9 cellular contexts compared by ENCODE assay signal in genomic region chr11:1557904-1558831, GRCh38. TPM values are rescaled to one million over a fixed set of nuclear protein-coding genes. Genes with fewer than 3 reads are reported as not detected.
DNase-seq lines count a peak whose midpoint lies in the region; ATAC-seq and TF ChIP-seq lines count a peak whose summit lies in the region.
"Had no signal": no experiment of that assay in that cellular context is flagged by ENCODE, and none has a peak within 500 bp of the region (broad histone marks: within the 10 kb centered on the region; RNA-seq: fewer than 3 reads in every experiment).

No MANE protein-coding gene starts in this region.

- H2AK5ac ChIP-seq in H9 (ENCODE audit: insufficient read length, low read length): no peak overlapping the region

- no peak overlapping the region for H2BK20ac ChIP-seq in H9 (ENCODE audit: low read depth, low read length, poor library complexity, severe bottlenecking)

- ATAC-seq in GM18909 (IDR thresholded peaks at IDR 0.05; ENCODE audit: poor library complexity, unreplicated experiment): no peak
- no peak for ATAC-seq in HG02759 (IDR thresholded peaks at IDR 0.05; ENCODE audit: unreplicated experiment)
- ATAC-seq in GM18517 (IDR thresholded peaks at IDR 0.05; ENCODE audit: unreplicated experiment): no peak
- ATAC-seq: K562 had no signal

- TF ChIP-seq EP300 in stomach (IDR thresholded peaks at IDR 0.05): no peak

- no peaks in the 10 kb centered on the region for H3K79me1 ChIP-seq in H9 (ENCODE audit: insufficient read depth, low read depth, low read length, poor library complexity, severe bottlenecking)

- peak overlapping the region in 1 of 3 experiments; percentile 62; a peak in 1 of 7 replicates for H3K27ac Mint-ChIP-seq in H9

- no peaks in the 10 kb centered on the region for H3K9me3 Mint-ChIP-seq in H9

- no peak overlapping the region for H3K56ac ChIP-seq in H9 (ENCODE audit: insufficient read length, low read depth, low read length)

- peaks cover 24 to 44% of the 10 kb centered on the region in 2 experiments for H3K4me1 Mint-ChIP-seq in H9

- H2BK5ac ChIP-seq in H9 (ENCODE audit: insufficient read length, low read length): no peak overlapping the region

- intact Hi-C loops in breast epithelium (cut with DNase I; ENCODE audit: low total_unique reads): no loop called here
- intact Hi-C loops in stomach (cut with DNase I; ENCODE audit: low total_unique reads): no loop called here

- no peak overlapping the region for H3T11ph ChIP-seq in H9 (ENCODE audit: low read length)

- no peak overlapping the region for H3K4me2 ChIP-seq in H9 (ENCODE audit: insufficient read depth, insufficient read length, low read length)

- H3K27me3 ChIP-seq in H9 (ENCODE audit: insufficient read depth, low read length) (peaks cover 8% of the 10 kb centered on the region; the same call in 1 of the 2 replicates), breast epithelium (no peaks in the 10 kb centered on the region), kidney epithelial cell (ENCODE audit: control insufficient read depth, insufficient read depth, low read length) (no peaks in the 10 kb centered on the region), stomach (peaks cover 0 to 28% (median 0%) of the 10 kb centered on the region in 3 donors), BE2C (no peaks in the 10 kb centered on the region)

- no peaks in the 10 kb centered on the region for H4K20me1 ChIP-seq in H9 (ENCODE audit: control insufficient read depth, insufficient read depth, insufficient read length)

- TF ChIP-seq POLR2A in breast epithelium (IDR thresholded peaks at IDR 0.05) (no peak), stomach (IDR thresholded peaks at IDR 0.05) (no peak)

- H3K23me2 ChIP-seq in H9 (ENCODE audit: insufficient read length, low read depth, low read length, poor library complexity, severe bottlenecking): no peaks in the 10 kb centered on the region

- H2BK15ac ChIP-seq in H9 (ENCODE audit: low read depth, low read length): no peak overlapping the region

- H3K79me2 ChIP-seq in H9 (ENCODE audit: insufficient read depth, low read length): no peaks in the 10 kb centered on the region

- no peak overlapping the region for H3K23ac ChIP-seq in H9 (ENCODE audit: insufficient read length, low read depth, low read length)

- no peak overlapping the region for H3K4ac ChIP-seq in H9 (ENCODE audit: low read depth, low read length)

- no peak overlapping the region for H3K18ac ChIP-seq in H9 (ENCODE audit: insufficient read length, low read depth, low read length)

- TF ChIP-seq CTCF in H9 (conservative IDR thresholded peaks at IDR 0.05): no peak
- TF ChIP-seq CTCF in breast epithelium (IDR thresholded peaks at IDR 0.05): no peak
- TF ChIP-seq CTCF in kidney epithelial cell (IDR thresholded peaks at IDR 0.05; ENCODE audit: insufficient read depth, low read length, poor library complexity, severe bottlenecking): no peak
- no peak for TF ChIP-seq CTCF in stomach (IDR thresholded peaks at IDR 0.05)
- no peak for TF ChIP-seq CTCF in BE2C (IDR thresholded peaks at IDR 0.05; ENCODE audit: low read depth, low read length)

- H4K5ac ChIP-seq in H9 (ENCODE audit: insufficient read length, low read depth, low read length): no peak overlapping the region

- H3K27me3 Mint-ChIP-seq in H9 (ENCODE audit: low read depth): peaks cover 29% of the 10 kb centered on the region

- peak; percentile 40 for DNase-seq in H9
- peak in 1 of 2 donors; percentile 66 for DNase-seq in breast epithelium (ENCODE audit: low spot score in 2 of 2)
- peak; percentile 42 for DNase-seq in kidney epithelial cell (ENCODE audit: low read depth)
- DNase-seq in stomach: peak; percentile 52
- DNase-seq in BE2C: no peak

- peaks cover 2% of the 10 kb centered on the region; the same call in 1 of the 2 replicates for H3K4me1 ChIP-seq in H9 (ENCODE audit: insufficient read depth, low read length)
- H3K4me1 ChIP-seq in breast epithelium: peaks cover 9 to 14% of the 10 kb centered on the region in 2 donors
- H3K4me1 ChIP-seq in stomach: peaks cover 30 to 64% (median 44%) of the 10 kb centered on the region in 4 donors
- no peaks in the 10 kb centered on the region for H3K4me1 ChIP-seq in BE2C

- no peak overlapping the region for H2BK12ac ChIP-seq in H9 (ENCODE audit: insufficient read length, low read depth, low read length)

- H3K36me3 Mint-ChIP-seq in H9 (ENCODE audit: insufficient read depth in 1 of 3, low read depth in 3 of 3): peaks cover 0 to 1% (median 0%) of the 10 kb centered on the region in 3 experiments; a peak in 1 of 7 replicates

- no peak overlapping the region for H4K8ac ChIP-seq in H9 (replicated peaks; ENCODE audit: insufficient read length, low read depth, low read length)

- no peak overlapping the region for H3K9ac ChIP-seq in H9 (ENCODE audit: extremely low read depth, insufficient read length, low read length)

- no peak overlapping the region for H3K27ac ChIP-seq in H9 (ENCODE audit: insufficient read length, low read depth, low read length)
- peak overlapping the region; percentile 90 to 92 for H3K27ac ChIP-seq in breast epithelium
- peak overlapping the region; percentile 87 to 94 (median 89) for H3K27ac ChIP-seq in stomach

- H3K9me3 ChIP-seq in H9 (ENCODE audit: control insufficient read depth, low read depth, low read length): no peaks in the 10 kb centered on the region
- no peaks in the 10 kb centered on the region for H3K9me3 ChIP-seq in breast epithelium
- no peaks in the 10 kb centered on the region for H3K9me3 ChIP-seq in stomach
- no peaks in the 10 kb centered on the region for H3K9me3 ChIP-seq in BE2C

- no peak overlapping the region for H4K91ac ChIP-seq in H9 (ENCODE audit: insufficient read length, low read depth, low read length)

- peak overlapping the region in 2 of 3 donors; percentile 21 to 43 for H3K4me3 ChIP-seq in breast epithelium
- H3K4me3 ChIP-seq in kidney epithelial cell (ENCODE audit: low read depth, low read length): no peak overlapping the region
- peak overlapping the region in 2 of 4 donors; percentile 5 to 10 for H3K4me3 ChIP-seq in stomach
- H3K4me3 ChIP-seq in BE2C (ENCODE audit: low read depth, low read length): no peak overlapping the region
- H3K4me3 ChIP-seq: K562 had no signal

- no peaks in the 10 kb centered on the region for H3K36me3 ChIP-seq in breast epithelium
- H3K36me3 ChIP-seq in kidney epithelial cell (ENCODE audit: control insufficient read depth, insufficient read depth, low read length): peaks cover 1% of the 10 kb centered on the region
- H3K36me3 ChIP-seq in stomach: peaks cover under 1 to 39% (median 17%) of the 10 kb centered on the region in 4 donors
- no peaks in the 10 kb centered on the region for H3K36me3 ChIP-seq in BE2C

- no peak overlapping the region for H2BK120ac ChIP-seq in H9 (ENCODE audit: low read depth, low read length, poor library complexity, severe bottlenecking)

- H2AFZ ChIP-seq in H9 (ENCODE audit: low read length): no peak overlapping the region

- H3K14ac ChIP-seq in H9 (ENCODE audit: insufficient read depth, low read length): 0 out of 2 replicates have a peak overlapping the region, but pooled peaks have one; percentile 28

- peak overlapping the region in 1 of 2 experiments; percentile 51; a peak in 2 of 5 replicates for H3K4me3 Mint-ChIP-seq in H9

- WGBS in H9 (ENCODE audit: extremely low coverage, insufficient read length, low lambda C conversion rate): no CpG with 5 or more reads among the region's 31 CpGs
- 34 to 43% (median 35%) methylated on average over 24 to 31 of the region's 31 CpGs for WGBS in stomach, 5 donors

RNA-seq across cellular contexts. Expression of gene DUSP8, which starts 13.9 kb away (rescaled TPM):
- 3.2 and 4.4 TPM in 2 replicates for total RNA-seq in H9 (2021)
- total RNA-seq in breast epithelium: 1 to 10 TPM in 2 of 3 donors, under 1 TPM in 1; 0.80 to 2.9 (median 1.6) TPM
- 7.6 and 19.2 TPM in 2 replicates for total RNA-seq in kidney epithelial cell
- total RNA-seq in stomach: 10 to 100 TPM in 1 of 5 donors, 1 to 10 TPM in 3, under 1 TPM in 1; 0.58 to 31.6 (median 1.5) TPM
- 1 to 10 TPM; 2.4 to 2.9 (median 2.8) TPM for polyA plus RNA-seq in stomach
- polyA plus RNA-seq in BE2C (2012; ENCODE audit: insufficient read depth, insufficient read length, low read depth): 40.4 TPM

RNA-seq across cellular contexts. Expression of gene KRTAP5-1, which starts 26.9 kb away (rescaled TPM):
- not detected in 2 replicates for total RNA-seq in H9 (2021)
- not detected for total RNA-seq in breast epithelium
- not detected in 2 replicates for total RNA-seq in kidney epithelial cell
- not detected for total RNA-seq in stomach
- polyA plus RNA-seq in stomach: under 1 TPM in 1 of 3 donors, not detected in 2; 0.50 TPM
- not detected for polyA plus RNA-seq in BE2C (2012; ENCODE audit: insufficient read depth, insufficient read length, low read depth)
- total RNA-seq: K562 had no signal
- polyA plus RNA-seq: K562 had no signal

RNA-seq across cellular contexts. Expression of gene KRTAP5-2, which starts 39.9 kb away (rescaled TPM):
- total RNA-seq in H9 (2021) (not detected in 2 replicates), breast epithelium (not detected), kidney epithelial cell (not detected in 2 replicates), stomach (not detected)
- polyA plus RNA-seq in stomach: not detected
- polyA plus RNA-seq in BE2C (2012; ENCODE audit: insufficient read depth, insufficient read length, low read depth): not detected
- total RNA-seq: K562 had no signal
- polyA plus RNA-seq: K562 had no signal

RNA-seq across cellular contexts. Expression of gene KRTAP5-3, which starts 50.1 kb away (rescaled TPM):
- total RNA-seq in H9 (2021) (not detected in 2 replicates), breast epithelium (not detected), kidney epithelial cell (not detected in 2 replicates), stomach (not detected)
- not detected for polyA plus RNA-seq in stomach
- not detected for polyA plus RNA-seq in BE2C (2012; ENCODE audit: insufficient read depth, insufficient read length, low read depth)
- total RNA-seq: K562 had no signal
- polyA plus RNA-seq: K562 had no signal

Comparison
In these comparisons a context has a peak if more than half of its experiments do, and no peak if none do; other contexts are left out.
1. H3K4me3 ChIP-seq: peak in breast epithelium (2 of 3); none in kidney epithelial cell (single experiment) and BE2C (single experiment).